ENCODE assay signal across 9 cellular contexts in the genomic region with DNA sequence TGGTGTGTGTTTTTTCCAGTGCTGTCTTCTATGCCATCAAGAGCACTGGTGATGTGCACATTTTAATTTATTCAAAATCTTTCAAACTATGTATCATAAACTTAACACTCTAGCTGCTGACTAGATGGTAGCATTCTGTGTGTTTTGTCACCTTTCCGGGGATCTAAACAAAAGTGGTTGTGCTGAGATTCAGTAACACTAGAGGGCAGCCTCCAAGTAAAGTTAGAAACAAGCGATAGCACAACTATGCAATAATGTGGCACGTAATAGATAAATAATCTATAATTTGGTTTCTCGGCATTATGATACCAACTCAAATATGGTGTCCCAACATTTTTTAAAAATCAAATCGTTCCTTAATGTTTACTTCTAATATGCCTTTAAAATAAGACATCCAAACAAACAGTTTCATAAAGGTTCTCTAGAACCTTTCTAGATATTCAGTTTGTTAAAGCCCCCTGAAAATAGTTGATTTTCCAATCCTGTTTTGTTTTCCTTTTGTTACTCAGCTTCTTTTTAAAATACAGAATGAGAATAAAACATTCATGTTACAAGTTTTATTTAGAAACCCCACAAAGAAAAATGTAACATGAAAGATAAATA. TPM values are rescaled to one million over a fixed set of nuclear protein-coding genes. Genes with fewer than 3 reads are reported as not detected.
DNase-seq lines count a peak whose midpoint lies in the region; ATAC-seq and TF ChIP-seq lines count a peak whose summit lies in the region.
"Had no signal": no experiment of that assay in that cellular context is flagged by ENCODE, and none has a peak within 500 bp of the region (broad histone marks: within the 10 kb centered on the region; RNA-seq: fewer than 3 reads in every experiment).

No MANE protein-coding gene starts in this region.

- no peak overlapping the region for H2AFZ ChIP-seq in hepatocyte

- H4K20me1 ChIP-seq in hepatocyte (ENCODE audit: insufficient read depth, poor library complexity, severe bottlenecking), result peaks cover 73% of the 10 kb centered on the region

- no peaks in the 10 kb centered on the region for H3K36me3 ChIP-seq in RWPE2 (ENCODE audit: low read depth)
- H3K36me3 ChIP-seq in hepatocyte (replicated peaks; ENCODE audit: insufficient read depth, low read depth), result no peaks in the 10 kb centered on the region

- H3K27ac Mint-ChIP-seq in activated naive CD4-positive, alpha-beta T cell treated with anti-CD3 and anti-CD28 coated beads, Interleukin-2, amount 50 U/mL, for 72 hours, result no peak overlapping the region

- H3K4me2 ChIP-seq in hepatocyte, result no peak overlapping the region

- H3K9me3 Mint-ChIP-seq in activated naive CD4-positive, alpha-beta T cell treated with anti-CD3 and anti-CD28 coated beads, Interleukin-2, amount 50 U/mL, for 72 hours, result no peaks in the 10 kb centered on the region

- ATAC-seq in RWPE2 (ENCODE audit: low read depth) (peak; percentile 66; the same call in 2 of the 3 replicates), GM21526 (IDR thresholded peaks at IDR 0.05; ENCODE audit: low FRiP score, unreplicated experiment) (no peak), HG02852 (IDR thresholded peaks at IDR 0.05; ENCODE audit: unreplicated experiment) (no peak)
- no peak for ATAC-seq in activated naive CD4-positive, alpha-beta T cell treated with anti-CD3 and anti-CD28 coated beads, Interleukin-2, amount 50 U/mL, for 72 hours

- DNase-seq in Ammon's horn (ENCODE audit: low spot score) (peak; percentile 60), GM20000 (ENCODE audit: low spot score) (no peak), RWPE2 (ENCODE audit: low spot score) (no peak), hepatocyte (ENCODE audit: low spot score) (no peak), hepatic stellate cell (ENCODE audit: low spot score) (no peak)
- no peak for DNase-seq in activated naive CD4-positive, alpha-beta T cell treated with anti-CD3 and anti-CD28 coated beads, Interleukin-2, amount 50 U/mL, for 72 hours (ENCODE audit: low spot score in 2 of 2)

- H3K27ac ChIP-seq in RWPE2 (ENCODE audit: poor library complexity, severe bottlenecking), result no peak overlapping the region
- H3K27ac ChIP-seq in hepatocyte, result no peak overlapping the region
- H3K27ac ChIP-seq: HL-60 had no signal

- TF ChIP-seq CTCF in GM20000 (IDR thresholded peaks at IDR 0.05; ENCODE audit: extremely low read depth, missing control alignments) (peak; percentile 37), RWPE2 (IDR thresholded peaks at IDR 0.05; ENCODE audit: poor library complexity, severe bottlenecking) (peak; percentile 90), hepatocyte (IDR thresholded peaks at IDR 0.05; ENCODE audit: poor library complexity) (peak; percentile 59)

- H3K27me3 ChIP-seq in RWPE2 (ENCODE audit: insufficient read depth, poor library complexity, severe bottlenecking) (peaks cover 10% of the 10 kb centered on the region), hepatocyte (no peaks in the 10 kb centered on the region)

- peaks cover 97% of the 10 kb centered on the region for H3K79me2 ChIP-seq in hepatocyte

- H3K4me1 ChIP-seq in RWPE2 (ENCODE audit: insufficient read depth, poor library complexity, severe bottlenecking), result no peaks in the 10 kb centered on the region
- peaks cover 16% of the 10 kb centered on the region for H3K4me1 ChIP-seq in hepatocyte (ENCODE audit: insufficient read depth)

- no peaks in the 10 kb centered on the region for H3K36me3 Mint-ChIP-seq in activated naive CD4-positive, alpha-beta T cell treated with anti-CD3 and anti-CD28 coated beads, Interleukin-2, amount 50 U/mL, for 72 hours

- H3K9me3 ChIP-seq in RWPE2 (ENCODE audit: severe bottlenecking), result no peaks in the 10 kb centered on the region
- no peaks in the 10 kb centered on the region for H3K9me3 ChIP-seq in hepatocyte (ENCODE audit: low read depth)

- 49% methylated on average over 5 of the region's 5 CpGs for WGBS in hepatocyte (ENCODE audit: low lambda C conversion rate, missing lambda C conversion rate)

- H3K4me3 ChIP-seq in RWPE2 (ENCODE audit: severe bottlenecking) (no peak overlapping the region), hepatocyte (no peak overlapping the region)

- no peaks in the 10 kb centered on the region for H3K9me2 ChIP-seq in hepatocyte (replicated peaks; ENCODE audit: insufficient read depth)

RNA-seq across cellular contexts. Expression of gene SEMA6A, which starts 16.9 kb away (rescaled TPM):
- 50.0 and 68.6 TPM in 2 replicates for total RNA-seq in hepatocyte
- polyA plus RNA-seq in hepatocyte, result 35.8 and 38.2 TPM in 2 replicates
- under 1 TPM in 1 of 2 donors, not detected in 1; 0.18 TPM for total RNA-seq in activated naive CD4-positive, alpha-beta T cell treated with anti-CD3 and anti-CD28 coated beads, Interleukin-2, amount 50 U/mL, for 72 hours

Comparison
In these comparisons a context has a peak if more than half of its experiments do, and no peak if none do; other contexts are left out.
1. CTCF ChIP-seq: peak in every context shown above with its lines; median percentile 90 in RWPE2; 59 in hepatocyte; 37 in GM20000.
2. RNA of gene SEMA6A, which starts 16.9 kb away (total RNA-seq): 50.0 to 68.6 TPM in hepatocyte; 0.18 TPM in activated naive CD4-positive, alpha-beta T cell treated with anti-CD3 and anti-CD28 coated beads, Interleukin-2, amount 50 U/mL, for 72 hours; every median in the first group is over 10 times any median in the second.